Comparison of ENCODE assay signal across 29 cellular contexts in the genomic region with DNA sequence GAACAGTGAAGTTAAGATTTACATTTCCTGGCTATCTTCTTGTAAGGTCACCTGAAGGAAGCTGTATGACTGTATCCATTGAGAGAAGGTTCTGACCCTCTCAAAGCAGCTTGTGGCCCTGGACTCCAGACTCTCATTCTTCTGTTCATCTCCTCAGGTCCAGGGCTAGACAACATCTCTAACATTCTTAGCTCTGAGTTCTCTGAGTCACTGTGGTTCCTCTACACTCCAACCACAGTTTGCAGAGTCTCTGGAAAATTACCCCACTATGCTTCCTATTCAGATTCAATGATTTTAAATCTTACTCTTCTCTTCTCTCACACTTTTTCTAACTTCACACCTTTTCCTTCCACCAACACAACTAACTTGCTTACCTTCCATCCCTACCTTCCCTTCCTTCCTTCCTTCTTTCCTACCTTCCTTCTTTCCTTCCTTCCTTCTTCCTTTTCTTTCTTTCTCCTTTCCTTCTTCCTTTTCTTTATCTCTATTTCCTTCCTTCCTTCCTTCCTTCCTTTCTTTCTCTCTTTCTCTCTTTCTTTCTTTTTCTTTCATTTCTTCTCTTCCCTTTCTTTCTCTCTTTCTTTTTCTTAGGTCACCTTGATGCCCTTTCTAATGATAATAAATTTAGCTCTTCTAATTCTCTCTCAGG.
DNase-seq lines count a peak whose midpoint lies in the region; ATAC-seq and TF ChIP-seq lines count a peak whose summit lies in the region.
"Had no signal": no experiment of that assay in that cellular context is flagged by ENCODE, and none has a peak within 500 bp of the region (broad histone marks: within the 10 kb centered on the region; RNA-seq: fewer than 3 reads in every experiment).

No MANE protein-coding gene starts in this region.

- H3K27me3 ChIP-seq in GM23248 (replicated peaks; ENCODE audit: insufficient read depth) (no peaks in the 10 kb centered on the region), adipocyte (replicated peaks; ENCODE audit: control insufficient read depth, insufficient read depth, low read length) (no peaks in the 10 kb centered on the region)
- H3K27me3 ChIP-seq: esophagus squamous epithelium, left lung had no signal

- H3K4me3 ChIP-seq in GM23248 (no peak overlapping the region), adipocyte (ENCODE audit: low read length) (no peak overlapping the region), foreskin fibroblast (ENCODE audit: low read depth in 1 of 2, low read length in 2 of 2) (no peak overlapping the region)
- H3K4me3 ChIP-seq: esophagus squamous epithelium, left lung, skin epidermis had no signal

- no peaks in the 10 kb centered on the region for H4K20me1 ChIP-seq in GM23248 (ENCODE audit: insufficient read depth)

- in situ Hi-C loops in GM23248 (cut with MboI) = no loop called here

- no peaks in the 10 kb centered on the region for H3K4me1 ChIP-seq in GM23248 (ENCODE audit: insufficient read depth)
- H3K4me1 ChIP-seq in adipocyte (ENCODE audit: control insufficient read depth, insufficient read depth, low read length) = no peaks in the 10 kb centered on the region
- H3K4me1 ChIP-seq: esophagus squamous epithelium, left lung had no signal

- ATAC-seq in HG03432 (IDR thresholded peaks at IDR 0.05; ENCODE audit: unreplicated experiment) (no peak), HG03378 (IDR thresholded peaks at IDR 0.05; ENCODE audit: unreplicated experiment) (no peak)
- ATAC-seq: activated CD4-positive, CD25-positive, alpha-beta regulatory T cell treated with anti-CD3 and anti-CD28 coated beads, Interleukin-2, amount 50 U/mL, for 24 hours; left lung; T-cell had no signal

- no peak overlapping the region for H3K9ac ChIP-seq in GM23248
- H3K9ac ChIP-seq in adipocyte (ENCODE audit: low read length) = no peak overlapping the region

- H3K4me2 ChIP-seq in GM23248 (ENCODE audit: unreplicated experiment) = no peak overlapping the region

- no peak overlapping the region for H2AFZ ChIP-seq in GM23248

- no peaks in the 10 kb centered on the region for H3K9me2 ChIP-seq in GM23248 (ENCODE audit: insufficient read depth)

- TF ChIP-seq CTCF in foreskin fibroblast (IDR thresholded peaks at IDR 0.05; ENCODE audit: low read depth, low read length) = no peak

- H3K9me3 ChIP-seq in GM23248 (ENCODE audit: low read depth) (no peaks in the 10 kb centered on the region), adipocyte (ENCODE audit: control insufficient read depth, low read length) (no peaks in the 10 kb centered on the region)
- H3K9me3 ChIP-seq: esophagus squamous epithelium had no signal

- no peaks in the 10 kb centered on the region for H3K79me2 ChIP-seq in GM23248 (ENCODE audit: insufficient read depth)

- no peaks in the 10 kb centered on the region for H3K36me3 ChIP-seq in GM23248 (ENCODE audit: low read depth)
- H3K36me3 ChIP-seq in adipocyte (ENCODE audit: control insufficient read depth, insufficient read depth, low read length, severe bottlenecking) = no peaks in the 10 kb centered on the region
- H3K36me3 ChIP-seq: esophagus squamous epithelium, left lung had no signal

- no peaks in the 10 kb centered on the region for H3F3A ChIP-seq in GM23248 (ENCODE audit: insufficient read depth)

- DNase-seq in AG20443 (ENCODE audit: low spot score) = peak; percentile 55
- DNase-seq in GM23248 = peak; percentile 66
- peak; percentile 26 for DNase-seq in adipocyte (ENCODE audit: low read depth)
- peak; percentile 8 to 36 for DNase-seq in foreskin fibroblast
- no peak for DNase-seq in nucleus accumbens (lab: John Stamatoyannopoulos, UW)
- no peak for DNase-seq in stimulated activated CD4-positive, alpha-beta T cell treated with anti-CD3 and anti-CD28 coated beads, Interleukin-2, amount 100 ng/mL, for 48 hours
- DNase-seq: ACHN; activated CD4-positive, alpha-beta memory T cell treated with anti-CD3 and anti-CD28 coated beads for 36 hours; activated CD8-positive, alpha-beta memory T cell treated with anti-CD3 and anti-CD28 coated beads, Interleukin-2, amount 50 U/mL, for 4 hours; activated naive CD4-positive, alpha-beta T cell treated with anti-CD3 and anti-CD28 coated beads, Interleukin-2, amount 50 U/mL, for 16 hours; C1 segment of cervical spinal cord; central memory CD4-positive, alpha-beta T cell; COR-L47; DMS79; endodermal cell; esophagus squamous epithelium; left lung; naive B cell; NCI-H1417 treated with DMSO at 0.1 percent for 48 hours; NCI-H2081 treated with DMSO at 0.1 percent for 48 hours; NCI-H748 treated with DMSO at 0.1 percent for 48 hours; occipital lobe; substantia nigra; T-cell had no signal

- no peak overlapping the region for H3K27ac ChIP-seq in GM23248
- H3K27ac ChIP-seq: esophagus squamous epithelium, left lung, RWPE1, skin epidermis had no signal

Comparison
In these comparisons a context has a peak if more than half of its experiments do, and no peak if none do; other contexts are left out.
1. DNase-seq: peak in AG20443 (single experiment), GM23248 (single experiment), adipocyte (single experiment) and foreskin fibroblast (2 of 2); none in nucleus accumbens (0 of 56) and stimulated activated CD4-positive, alpha-beta T cell treated with anti-CD3 and anti-CD28 coated beads, Interleukin-2, amount 100 ng/mL, for 48 hours (0 of 2).